In genomic region chr3:72174043-72174442, GRCh38 we compare ENCODE assay signal across 19 cellular contexts.
DNase-seq lines count a peak whose midpoint lies in the region; ATAC-seq and TF ChIP-seq lines count a peak whose summit lies in the region.
"Had no signal": no experiment of that assay in that cellular context is flagged by ENCODE, and none has a peak within 500 bp of the region (broad histone marks: within the 10 kb centered on the region; RNA-seq: fewer than 3 reads in every experiment).

No MANE protein-coding gene starts in this region.

- H3K27me3 ChIP-seq in WERI-Rb-1 (ENCODE audit: insufficient read depth, low read depth, severe bottlenecking) = no peaks in the 10 kb centered on the region
- H3K27me3 ChIP-seq in dorsolateral prefrontal cortex = no peaks in the 10 kb centered on the region
- H3K27me3 ChIP-seq in testis = no peaks in the 10 kb centered on the region

- TF ChIP-seq POLR2A in testis (IDR thresholded peaks at IDR 0.05) = no peak

- TF ChIP-seq CTCF in WERI-Rb-1 (IDR thresholded peaks at IDR 0.05; ENCODE audit: low read depth, low read length) (no peak), dorsolateral prefrontal cortex (IDR thresholded peaks at IDR 0.05 in 54 of 56, conservative IDR thresholded peaks at IDR 0.05 in 2 of 56; ENCODE audit: low read depth in 1 of 56, partially characterized antibody in 56 of 56) (no peak), testis (IDR thresholded peaks at IDR 0.05) (no peak)
- no peak for TF ChIP-seq CTCF in activated CD8-positive, alpha-beta T cell treated with anti-CD3 and anti-CD28 coated beads for 36 hours (IDR thresholded peaks at IDR 0.05)

- no peak overlapping the region for H3K27ac Mint-ChIP-seq in activated CD8-positive, alpha-beta T cell treated with anti-CD3 and anti-CD28 coated beads for 36 hours

- H3K27me3 Mint-ChIP-seq in activated CD8-positive, alpha-beta T cell treated with anti-CD3 and anti-CD28 coated beads for 36 hours = peaks cover 35% of the 10 kb centered on the region

- H3K4me3 ChIP-seq in WERI-Rb-1 (ENCODE audit: low read depth, low read length) (no peak overlapping the region), dorsolateral prefrontal cortex (peak overlapping the region in 1 of 59 donors; percentile 52), testis (no peak overlapping the region)

- H3K4me3 Mint-ChIP-seq in activated CD8-positive, alpha-beta T cell treated with anti-CD3 and anti-CD28 coated beads for 36 hours = no peak overlapping the region

- DNase-seq in WERI-Rb-1 (no peak), dorsolateral prefrontal cortex (no peak), sciatic nerve (ENCODE audit: low spot score) (no peak), testis (no peak), NOMO-1 treated with dmso at 0.1 percent for 144 hours (lab: John Stamatoyannopoulos, UW; ENCODE audit: unreplicated experiment) (no peak)
- DNase-seq in activated CD8-positive, alpha-beta T cell treated with anti-CD3 and anti-CD28 coated beads for 36 hours = no peak
- DNase-seq: C1 segment of cervical spinal cord, DMS153, EL, IMR-90, MV-4-11, NCI-H1436, NCI-H2081, NCI-H2227 treated with DMSO at 0.1 percent for 48 hours, NCI-H774, SK-N-SH had no signal

- H3K36me3 Mint-ChIP-seq in activated CD8-positive, alpha-beta T cell treated with anti-CD3 and anti-CD28 coated beads for 36 hours (ENCODE audit: low read depth) = no peaks in the 10 kb centered on the region

- intact Hi-C loops in dorsolateral prefrontal cortex (cut with DNase I) (loop anchor here (2.0 to 10.0 kb wide), 5 partner anchors 57 to 299 kb away; partner anchors contain the start of gene RYBP (in 1 of the 2)), sciatic nerve (cut with DNase I) (no loop called here), testis (cut with DNase I; ENCODE audit: low total_unique reads) (no loop called here)
- intact Hi-C loops in activated CD8-positive, alpha-beta T cell treated with anti-CD3 and anti-CD28 coated beads for 36 hours (cut with micrococcal nuclease) = no loop called here

- peaks cover 31% of the 10 kb centered on the region for H3K4me1 ChIP-seq in testis

- H3K27ac ChIP-seq in WERI-Rb-1 (peak overlapping the region; percentile 63), dorsolateral prefrontal cortex (peak overlapping the region; percentile 4 to 99 (median 92)), testis (peak overlapping the region in 1 of 2 donors; percentile 2)

- peaks cover 14% of the 10 kb centered on the region for H3K4me1 Mint-ChIP-seq in activated CD8-positive, alpha-beta T cell treated with anti-CD3 and anti-CD28 coated beads for 36 hours (ENCODE audit: low read depth)

- CTCF ChIA-PET in activated CD8-positive, alpha-beta T cell treated with anti-CD3 and anti-CD28 coated beads for 36 hours (lab: Charles Lee) = interaction anchor here (1.7 kb wide), 1 partner anchor 36 kb away, joined by 4 read pairs; no protein-coding TSS in a partner anchor

- 23 to 49% methylated on average over 3 of the region's 3 CpGs for WGBS in testis, 2 donors

- POLR2A ChIA-PET in activated CD8-positive, alpha-beta T cell treated with anti-CD3 and anti-CD28 coated beads for 36 hours (lab: Charles Lee) = no interaction called here

- ATAC-seq in sciatic nerve (peak; percentile 25), HG03196 (IDR thresholded peaks at IDR 0.05; ENCODE audit: unreplicated experiment) (no peak)
- no peak for ATAC-seq in activated CD8-positive, alpha-beta T cell treated with anti-CD3 and anti-CD28 coated beads for 36 hours
- ATAC-seq: Panc1, Right ventricle myocardium inferior had no signal

- H3K36me3 ChIP-seq in WERI-Rb-1 = no peaks in the 10 kb centered on the region
- H3K36me3 ChIP-seq in testis (ENCODE audit: low read depth, missing control alignments) = no peaks in the 10 kb centered on the region

- H3K9me3 ChIP-seq in WERI-Rb-1 (ENCODE audit: severe bottlenecking) (peaks cover 10% of the 10 kb centered on the region), testis (no peaks in the 10 kb centered on the region)
- H3K9me3 ChIP-seq: SK-N-SH had no signal

- H3K9me3 Mint-ChIP-seq in activated CD8-positive, alpha-beta T cell treated with anti-CD3 and anti-CD28 coated beads for 36 hours = no peaks in the 10 kb centered on the region

Comparison
In these comparisons a context has a peak if more than half of its experiments do, and no peak if none do; other contexts are left out.
1. intact Hi-C loops: an anchor here in dorsolateral prefrontal cortex (2.0 to 10.0 kb wide); none called in sciatic nerve, testis and activated CD8-positive, alpha-beta T cell treated with anti-CD3 and anti-CD28 coated beads for 36 hours.